In the genomic region with DNA sequence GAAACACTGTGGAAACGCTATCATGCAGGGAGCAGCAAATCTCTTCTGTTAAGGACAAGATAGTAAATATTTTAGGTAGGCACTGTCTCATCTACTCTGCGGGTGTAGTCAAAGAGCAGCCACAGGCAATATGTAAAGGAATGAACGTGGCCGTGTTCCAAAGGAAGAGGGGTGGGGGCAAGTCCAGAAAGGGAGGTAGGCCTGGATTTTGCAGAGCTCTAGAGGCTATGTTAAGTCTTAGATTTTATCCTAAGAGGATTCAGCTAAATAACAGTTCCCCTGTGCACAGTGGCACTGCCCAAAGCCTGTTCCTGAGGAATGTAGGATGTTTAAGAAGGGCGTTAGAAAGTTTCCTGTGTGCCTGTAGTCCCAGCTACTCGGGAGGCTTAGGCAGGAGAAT, we compare ENCODE assay signal across 23 cellular contexts.
"Had no signal": no experiment of that assay in that cellular context is flagged by ENCODE, and none has a peak within 500 bp of the region (broad histone marks: within the 10 kb centered on the region; RNA-seq: fewer than 3 reads in every experiment).

No MANE protein-coding gene starts in this region.

- ATAC-seq: foreskin keratinocyte; mucosa of descending colon; natural killer cell; psoas muscle; right lobe of liver; stimulated activated naive B cell treated with anti-CD40 and anti-IgM and Interleukin-4, amounts not matched to agents 10 μg/mL and 1 μg/mL and 100 μg/mL, for 72 hours; stimulated activated naive CD8-positive, alpha-beta T cell treated with anti-CD3 and anti-CD28 coated beads, Interleukin-15, amount 100 ng/mL, for 72 hours had no signal

- H3K4me1 ChIP-seq: colonic mucosa, psoas muscle, right lobe of liver, spleen, thyroid gland, upper lobe of left lung, uterus had no signal

- DNase-seq: caudate nucleus; colonic mucosa; dermis blood vessel endothelial cell; endodermal cell; immature natural killer cell; kidney glomerular epithelial cell; mammary epithelial cell; mucosa of descending colon; natural killer cell; psoas muscle; retina; right lobe of liver; spleen; stimulated activated CD4-positive, alpha-beta T cell treated with anti-CD3 and anti-CD28 coated beads, Interleukin-15, amount 100 ng/mL, for 24 hours; stimulated activated CD4-positive, alpha-beta T cell treated with anti-CD3 and anti-CD28 coated beads, Interleukin-1b, Interleukin-23, amount 100 ng/mL, for 48 hours; stimulated activated CD4-positive, alpha-beta T cell treated with anti-CD3 and anti-CD28 coated beads, Interleukin-4, amount 100 ng/mL, for 24 hours; stimulated activated naive B cell treated with anti-CD40 and anti-IgM and Interleukin-4, amounts not matched to agents 10 μg/mL and 1 μg/mL and 100 μg/mL, for 72 hours; stimulated activated naive CD8-positive, alpha-beta T cell treated with anti-CD3 and anti-CD28 coated beads, Interleukin-15, amount 100 ng/mL, for 72 hours; thyroid gland; uterus had no signal

- FAIRE-seq: endothelial cell of umbilical vein had no signal

- H3K9me3 ChIP-seq: colonic mucosa, mucosa of descending colon, thyroid gland, uterus had no signal

- H3K27me3 ChIP-seq: colonic mucosa, foreskin keratinocyte, right lobe of liver, spleen, thyroid gland, upper lobe of left lung, uterus had no signal

- H3K27ac ChIP-seq: colonic mucosa, foreskin keratinocyte, psoas muscle, right lobe of liver, spleen, thyroid gland, upper lobe of left lung, uterus had no signal

- H3K4me3 ChIP-seq: colonic mucosa, mucosa of descending colon, psoas muscle, right lobe of liver, spleen, thyroid gland, upper lobe of left lung, uterus had no signal

- H3K36me3 ChIP-seq: colonic mucosa, right lobe of liver, spleen, thyroid gland, upper lobe of left lung, uterus had no signal
